In genomic region chr1:204130989-204131892, GRCh38 we compare ENCODE assay signal across 1 cellular context.
TF ChIP-seq lines count a peak whose summit lies in the region.

No MANE protein-coding gene starts in this region.

TF ChIP-seq in HEK293, 187 proteins besides CTCF, POLR2A, EP300 and RAD21 (continued from another document):
- TF ChIP-seq PRDM10 (tag by site-specific recombination; IDR thresholded peaks at IDR 0.05) (peak; percentile 51; the same call in 1 of the 2 replicates), ZNF335 (tag by site-specific recombination; conservative IDR thresholded peaks at IDR 0.05) (no peak), ZNF398 (tag by site-specific recombination; IDR thresholded peaks at IDR 0.05) (peak; percentile 55), ZNF510 (tag by site-specific recombination; IDR thresholded peaks at IDR 0.05; ENCODE audit: insufficient replicate concordance) (peak; percentile 30), ZNF660 (tag by site-specific recombination; IDR thresholded peaks at IDR 0.05) (0 out of 2 replicates have a peak, but pooled peaks have one; percentile 31), ZNF692 (tag by site-specific recombination; IDR thresholded peaks at IDR 0.05) (no peak), HOXA7 (CRISPR knock-in tag; IDR thresholded peaks at IDR 0.05; ENCODE audit: borderline replicate concordance) (no peak)
